17 cellular contexts compared by ENCODE assay signal in genomic region chr14:37587438-37587837, GRCh38. TPM values are rescaled to one million over a fixed set of nuclear protein-coding genes. Genes with fewer than 3 reads are reported as not detected.
DNase-seq lines count a peak whose midpoint lies in the region; ATAC-seq and TF ChIP-seq lines count a peak whose summit lies in the region.
"Had no signal": no experiment of that assay in that cellular context is flagged by ENCODE, and none has a peak within 500 bp of the region (broad histone marks: within the 10 kb centered on the region; RNA-seq: fewer than 3 reads in every experiment).

No MANE protein-coding gene starts in this region.

- intact Hi-C loops in posterior vena cava (cut with DNase I) = no loop called here
- intact Hi-C loops in CD8-positive, alpha-beta T cell (cut with DNase I, micrococcal nuclease) = no loop called here

- H3K4ac ChIP-seq in neuronal stem cell (ENCODE audit: low read length) = no peak overlapping the region

- no peak overlapping the region for H2BK120ac ChIP-seq in neuronal stem cell (ENCODE audit: low read depth, low read length)

- DNase-seq in GM13977 (ENCODE audit: low spot score) (peak; percentile 17), NCI-H1092 (lab: John Stamatoyannopoulos, UW) (peak; percentile 22), endodermal cell (no peak), neuronal stem cell (ENCODE audit: low spot score) (no peak), posterior vena cava (ENCODE audit: low spot score) (no peak), middle frontal gyrus (ENCODE audit: extremely low spot score, low spot score) (no peak)
- DNase-seq in CD8-positive, alpha-beta T cell = no peak
- DNase-seq: activated CD8-positive, alpha-beta memory T cell treated with anti-CD3 and anti-CD28 coated beads, Interleukin-2, amount 10 ng/mL, durations not matched to agents 7 days and 5 days; activated naive CD8-positive, alpha-beta T cell treated with anti-CD3 and anti-CD28 coated beads for 36 hours; CD4-positive, alpha-beta memory T cell; naive B cell; NCI-H524 treated with DMSO at 0.1 percent for 48 hours had no signal

- no peak overlapping the region for H4K8ac ChIP-seq in neuronal stem cell (ENCODE audit: low read depth, low read length)

- peaks cover 48% of the 10 kb centered on the region for H3K4me1 Mint-ChIP-seq in endodermal cell
- H3K4me1 Mint-ChIP-seq in CD8-positive, alpha-beta T cell (ENCODE audit: low read depth) = peaks cover 2% of the 10 kb centered on the region
- H3K4me1 Mint-ChIP-seq: activated naive CD8-positive, alpha-beta T cell treated with anti-CD3 and anti-CD28 coated beads for 36 hours; CD4-positive, alpha-beta memory T cell had no signal

- peak overlapping the region; percentile 67 for H3K9ac ChIP-seq in endodermal cell (ENCODE audit: extremely low read depth, low read length, poor library complexity, severe bottlenecking)
- H3K9ac ChIP-seq in neuronal stem cell (ENCODE audit: low read depth, low read length, poor library complexity) = no peak overlapping the region

- peaks cover 2% of the 10 kb centered on the region for H3K79me1 ChIP-seq in neuronal stem cell (ENCODE audit: low read depth, low read length)

- no peak overlapping the region for H2BK15ac ChIP-seq in neuronal stem cell (ENCODE audit: low read length)

- no peak overlapping the region for H3K14ac ChIP-seq in neuronal stem cell (ENCODE audit: low read length)

- H3K27me3 ChIP-seq in endodermal cell (ENCODE audit: control insufficient read depth, insufficient read depth, low read length, poor library complexity, severe bottlenecking) = peaks cover 92% of the 10 kb centered on the region
- H3K27me3 ChIP-seq in neuronal stem cell (ENCODE audit: control insufficient read depth in 3 of 3, insufficient read depth in 3 of 3, low read depth in 1 of 3, low read length in 3 of 3) = peaks cover 26 to 98% (median 84%) of the 10 kb centered on the region in 3 experiments
- H3K27me3 ChIP-seq in CD8-positive, alpha-beta T cell (ENCODE audit: insufficient read depth, low read length) = peaks cover 11% of the 10 kb centered on the region

- H3K4me1 ChIP-seq in endodermal cell (ENCODE audit: control insufficient read depth, insufficient read depth, low read length) = peaks cover 10% of the 10 kb centered on the region
- H3K4me1 ChIP-seq in neuronal stem cell (ENCODE audit: control insufficient read depth in 2 of 2, insufficient read depth in 1 of 2, low read depth in 1 of 2, low read length in 2 of 2) = peaks cover 7 to 16% of the 10 kb centered on the region in 2 donors
- no peaks in the 10 kb centered on the region for H3K4me1 ChIP-seq in CD8-positive, alpha-beta T cell (ENCODE audit: insufficient read depth, low read length)

- 7 to 21% methylated on average over 2 of the region's 5 CpGs for WGBS in endodermal cell (ENCODE audit: insufficient coverage in 1 of 2, insufficient read length in 1 of 2), 2 experiments
- no CpG with 5 or more reads among the region's 5 CpGs for WGBS in neuronal stem cell (ENCODE audit: extremely low coverage in 2 of 2, insufficient read length in 2 of 2, insufficient replicate concordance in 1 of 2), 2 donors

- no peak overlapping the region for H2BK5ac ChIP-seq in neuronal stem cell (ENCODE audit: low read length)

- H3K27ac ChIP-seq in endodermal cell (ENCODE audit: low read depth, low read length) = no peak overlapping the region
- H3K27ac ChIP-seq in neuronal stem cell (replicated peaks; ENCODE audit: low read length) = no peak overlapping the region
- H3K27ac ChIP-seq in CD8-positive, alpha-beta T cell (ENCODE audit: low read depth, low read length) = no peak overlapping the region

- no peak overlapping the region for H2BK12ac ChIP-seq in neuronal stem cell (ENCODE audit: low read length)

- H4K91ac ChIP-seq in neuronal stem cell (ENCODE audit: low read depth, low read length, poor library complexity) = no peak overlapping the region

- H3K36me3 ChIP-seq in endodermal cell (ENCODE audit: control insufficient read depth, insufficient read depth, low read length) (no peaks in the 10 kb centered on the region), neuronal stem cell (replicated peaks in 1 of 2; ENCODE audit: control insufficient read depth in 2 of 2, insufficient read depth in 2 of 2, low read length in 2 of 2) (no peaks in the 10 kb centered on the region)
- H3K36me3 ChIP-seq in CD8-positive, alpha-beta T cell (ENCODE audit: insufficient read depth, low read length) = no peaks in the 10 kb centered on the region

- in situ Hi-C loops in GM13977 (cut with MboI; ENCODE audit: low pct_unique_long_range_greater_than_20kb, low sequenced_read_pairs, unreplicated experiment) = loop anchor here (25.0 kb wide), 2 partner anchors 925 to 1075 kb away; partner anchors contain the start of genes NKX2-1 and PAX9

- H2AK5ac ChIP-seq in neuronal stem cell (ENCODE audit: low read depth, low read length) = no peak overlapping the region

- H3K9me3 ChIP-seq in endodermal cell (ENCODE audit: control insufficient read depth, low read length) = no peaks in the 10 kb centered on the region
- no peaks in the 10 kb centered on the region for H3K9me3 ChIP-seq in neuronal stem cell (replicated peaks in 1 of 2; ENCODE audit: control insufficient read depth in 2 of 2, insufficient read depth in 1 of 2, low read depth in 1 of 2, low read length in 2 of 2)
- no peaks in the 10 kb centered on the region for H3K9me3 ChIP-seq in CD8-positive, alpha-beta T cell (ENCODE audit: low read length)

- no peak for ATAC-seq in HG02623 (IDR thresholded peaks at IDR 0.05; ENCODE audit: unreplicated experiment)
- ATAC-seq in CD8-positive, alpha-beta T cell = no peak
- ATAC-seq: activated CD8-positive, alpha-beta memory T cell treated with anti-CD3 and anti-CD28 coated beads, Interleukin-2, amount 10 ng/mL, durations not matched to agents 7 days and 5 days had no signal

- H3K27ac Mint-ChIP-seq in endodermal cell = peak overlapping the region; percentile 93
- no peak overlapping the region for H3K27ac Mint-ChIP-seq in CD8-positive, alpha-beta T cell
- H3K27ac Mint-ChIP-seq: activated CD8-positive, alpha-beta memory T cell treated with anti-CD3 and anti-CD28 coated beads, Interleukin-2, amount 10 ng/mL, durations not matched to agents 7 days and 5 days; activated naive CD8-positive, alpha-beta T cell treated with anti-CD3 and anti-CD28 coated beads for 36 hours; naive B cell had no signal

- peak overlapping the region; percentile 75 for H3K4me3 ChIP-seq in endodermal cell (ENCODE audit: low read length)
- no peak overlapping the region for H3K4me3 ChIP-seq in neuronal stem cell (ENCODE audit: low read length in 2 of 2)
- no peak overlapping the region for H3K4me3 ChIP-seq in CD8-positive, alpha-beta T cell (ENCODE audit: low read depth, low read length)

- POLR2A ChIA-PET in CD8-positive, alpha-beta T cell (lab: Charles Lee) = no interaction called here

- H3K36me3 Mint-ChIP-seq in endodermal cell (ENCODE audit: low read depth) = peaks cover 19% of the 10 kb centered on the region
- no peaks in the 10 kb centered on the region for H3K36me3 Mint-ChIP-seq in CD8-positive, alpha-beta T cell

- TF ChIP-seq CTCF in GM13977 (IDR thresholded peaks at IDR 0.05; ENCODE audit: extremely low read depth, insufficient read depth, missing control alignments) = no peak
- TF ChIP-seq CTCF in endodermal cell (conservative IDR thresholded peaks at IDR 0.05) = no peak
- TF ChIP-seq CTCF in CD8-positive, alpha-beta T cell (IDR thresholded peaks at IDR 0.05) = no peak

- H3K18ac ChIP-seq in neuronal stem cell (ENCODE audit: low read length) = no peak overlapping the region

- peak overlapping the region; percentile 92 for H2AFZ ChIP-seq in neuronal stem cell (ENCODE audit: low read length)

- H3K23ac ChIP-seq in neuronal stem cell (ENCODE audit: low read depth, low read length, poor library complexity) = no peak overlapping the region

- no peak overlapping the region for H3K4me2 ChIP-seq in neuronal stem cell (ENCODE audit: insufficient read depth, low read length, poor library complexity, severe bottlenecking)

- H3K9me3 Mint-ChIP-seq in endodermal cell = no peaks in the 10 kb centered on the region
- H3K9me3 Mint-ChIP-seq in CD8-positive, alpha-beta T cell = no peaks in the 10 kb centered on the region

- peak overlapping the region; percentile 69 for H3K4me3 Mint-ChIP-seq in endodermal cell
- no peak overlapping the region for H3K4me3 Mint-ChIP-seq in CD8-positive, alpha-beta T cell
- H3K4me3 Mint-ChIP-seq: activated CD8-positive, alpha-beta memory T cell treated with anti-CD3 and anti-CD28 coated beads, Interleukin-2, amount 10 ng/mL, durations not matched to agents 7 days and 5 days; activated naive CD8-positive, alpha-beta T cell treated with anti-CD3 and anti-CD28 coated beads for 36 hours; CD4-positive, alpha-beta memory T cell; naive B cell had no signal

- CTCF ChIA-PET in CD8-positive, alpha-beta T cell (lab: Charles Lee) = no interaction called here

- peaks cover 76% of the 10 kb centered on the region for H3K27me3 Mint-ChIP-seq in endodermal cell (ENCODE audit: insufficient read depth)
- H3K27me3 Mint-ChIP-seq in CD8-positive, alpha-beta T cell (ENCODE audit: low read depth) = peaks cover 58% of the 10 kb centered on the region

RNA-seq across cellular contexts. Expression of gene FOXA1, which starts 7.6 kb away (rescaled TPM):
- 10 to 100 TPM; 41.2 to 51.4 TPM for total RNA-seq in endodermal cell
- polyA plus RNA-seq in endodermal cell (2013, experiment 1 of 2) = 4.0 TPM
- polyA plus RNA-seq in endodermal cell (2013, experiment 2 of 2) = 3.4 TPM
- 0.08 TPM for polyA plus RNA-seq in neuronal stem cell (2013, experiment 1 of 2)
- polyA plus RNA-seq in neuronal stem cell (2013, experiment 2 of 2) = 0.11 TPM
- total RNA-seq in posterior vena cava = under 1 TPM in 1 of 2 donors, not detected in 1; 0.23 TPM
- total RNA-seq in CD8-positive, alpha-beta T cell = not detected
- total RNA-seq: activated CD8-positive, alpha-beta memory T cell treated with anti-CD3 and anti-CD28 coated beads, Interleukin-2, amount 10 ng/mL, durations not matched to agents 7 days and 5 days; activated naive CD8-positive, alpha-beta T cell treated with anti-CD3 and anti-CD28 coated beads for 36 hours; CD4-positive, alpha-beta memory T cell; chondrocyte; skeletal muscle tissue; temporal lobe had no signal
- polyA plus RNA-seq: CD4-positive, alpha-beta memory T cell had no signal

RNA-seq across cellular contexts. Expression of gene TTC6, which starts 8.0 kb away (rescaled TPM):
- total RNA-seq in endodermal cell (10 to 100 TPM in 1 of 2 donors, 1 to 10 TPM in 1; 8.1 to 11.0 TPM), posterior vena cava (not detected)
- 0.50 TPM for polyA plus RNA-seq in endodermal cell (2013, experiment 1 of 2)
- polyA plus RNA-seq in endodermal cell (2013, experiment 2 of 2) = 0.54 TPM
- polyA plus RNA-seq in neuronal stem cell (2013, experiment 1 of 2) = 0.04 TPM
- polyA plus RNA-seq in neuronal stem cell (2013, experiment 2 of 2) = 0.01 TPM
- not detected for total RNA-seq in CD8-positive, alpha-beta T cell
- total RNA-seq: activated CD8-positive, alpha-beta memory T cell treated with anti-CD3 and anti-CD28 coated beads, Interleukin-2, amount 10 ng/mL, durations not matched to agents 7 days and 5 days; activated naive CD8-positive, alpha-beta T cell treated with anti-CD3 and anti-CD28 coated beads for 36 hours; CD4-positive, alpha-beta memory T cell; chondrocyte had no signal
- polyA plus RNA-seq: CD4-positive, alpha-beta memory T cell; fibroblast of lung had no signal

Comparison
In these comparisons a context has a peak if more than half of its experiments do, and no peak if none do; other contexts are left out.
1. DNase-seq: peak in GM13977 (single experiment) and NCI-H1092 (single experiment); none in endodermal cell (single experiment), neuronal stem cell (single experiment), posterior vena cava (single experiment), middle frontal gyrus (single experiment) and CD8-positive, alpha-beta T cell (0 of 7).
2. RNA of gene FOXA1, which starts 7.6 kb away (total RNA-seq): 41.2 to 51.4 TPM in endodermal cell; 0.23 TPM in posterior vena cava and not detected in CD8-positive, alpha-beta T cell; every median in the first group is over 10 times any median in the second.
3. RNA of gene TTC6, which starts 8.0 kb away (total RNA-seq): 8.1 to 11.0 TPM in endodermal cell; not detected in posterior vena cava and not detected in CD8-positive, alpha-beta T cell; every median in the first group is over 4 times any median in the second.